9 cellular contexts compared by ENCODE assay signal in the genomic region with DNA sequence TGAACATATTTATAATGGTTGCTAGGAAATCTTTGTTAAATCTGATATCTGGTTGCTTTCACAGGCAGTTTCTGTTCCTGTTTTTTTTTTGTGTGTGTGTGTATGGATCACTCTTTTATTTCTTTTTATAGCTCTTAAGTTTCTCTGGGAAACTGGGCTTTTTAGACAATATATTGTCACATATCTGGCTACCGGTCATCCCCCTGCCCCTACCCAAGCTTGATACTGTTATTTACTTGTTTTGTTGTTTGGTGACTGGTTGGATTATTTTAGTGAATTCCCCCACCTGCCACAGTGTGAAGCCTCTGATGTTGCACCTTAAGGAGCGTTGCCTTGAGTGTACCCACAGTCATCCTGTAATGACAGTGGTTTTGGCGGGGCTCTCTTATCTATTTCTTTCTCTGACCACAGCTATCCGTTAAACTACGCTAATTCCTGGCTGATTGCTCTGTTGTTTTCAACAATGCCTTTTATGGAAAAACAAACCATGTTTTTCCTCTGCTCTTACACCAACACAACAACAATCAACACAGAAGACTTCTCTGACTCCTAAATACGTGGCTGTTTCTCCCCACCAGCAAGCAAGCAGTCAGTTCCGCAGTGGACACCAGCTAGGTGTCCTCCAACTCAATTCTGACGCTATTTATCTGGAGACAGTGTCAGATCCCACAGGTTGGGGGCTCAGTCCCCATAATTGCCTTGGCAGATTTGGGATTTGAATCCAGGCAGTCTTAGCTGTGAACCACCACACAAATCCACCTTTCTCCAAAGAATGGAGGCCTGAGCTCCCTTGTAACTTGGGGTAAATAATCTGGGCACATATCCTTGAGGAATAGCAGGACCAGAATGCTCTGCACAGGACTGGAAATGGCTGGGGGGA. TPM values are rescaled to one million over a fixed set of nuclear protein-coding genes. Genes with fewer than 3 reads are reported as not detected.
DNase-seq lines count a peak whose midpoint lies in the region; ATAC-seq, FAIRE-seq and TF ChIP-seq lines count a peak whose summit lies in the region.
"Had no signal": no experiment of that assay in that cellular context is flagged by ENCODE, and none has a peak within 500 bp of the region (broad histone marks: within the 10 kb centered on the region; RNA-seq: fewer than 3 reads in every experiment).

No MANE protein-coding gene starts in this region.

- POLR2A ChIA-PET in A549 (lab: Yijun Ruan, JAX), result no interaction called here

- H3K9me3 ChIP-seq in A549, result no peaks in the 10 kb centered on the region
- H3K9me3 ChIP-seq in colonic mucosa, result no peaks in the 10 kb centered on the region
- H3K9me3 ChIP-seq in thyroid gland, result no peaks in the 10 kb centered on the region

- no peak overlapping the region for H3K9ac ChIP-seq in colonic mucosa (ENCODE audit: low read depth in 2 of 2, low read length in 2 of 2)

- H3K4me1 ChIP-seq in A549 (peaks cover 73% of the 10 kb centered on the region), colonic mucosa (no peaks in the 10 kb centered on the region), thyroid gland (peaks cover 52 to 62% of the 10 kb centered on the region in 2 donors)

- 91% methylated on average over 8 of the region's 8 CpGs for WGBS in A549 (ENCODE audit: missing lambda C conversion rate)
- WGBS in thyroid gland, 2 donors, result 83 to 89% methylated on average over 8 of the region's 8 CpGs

- no peak for ATAC-seq in A549
- no peak for ATAC-seq in HG03469 (IDR thresholded peaks at IDR 0.05; ENCODE audit: unreplicated experiment)
- ATAC-seq in GM21528 (IDR thresholded peaks at IDR 0.05; ENCODE audit: low FRiP score, unreplicated experiment), result no peak

- TF ChIP-seq CTCF in A549 (IDR thresholded peaks at IDR 0.05) (no peak), GM20000 (IDR thresholded peaks at IDR 0.05; ENCODE audit: extremely low read depth, missing control alignments) (no peak), colonic mucosa (IDR thresholded peaks at IDR 0.05) (no peak), thyroid gland (IDR thresholded peaks at IDR 0.05) (no peak)

- intact Hi-C loops in colonic mucosa (cut with DNase I) (no loop called here), thyroid gland (cut with DNase I) (no loop called here)

- no peak for FAIRE-seq in A549 (lab: Jason Lieb, UNC)

- H3K4me3 ChIP-seq in A549 (no peak overlapping the region), colonic mucosa (no peak overlapping the region), thyroid gland (replicated peaks in 1 of 3) (no peak overlapping the region)

- TF ChIP-seq POLR2A in A549 (IDR thresholded peaks at IDR 0.05; ENCODE audit: low read length) (no peak), thyroid gland (IDR thresholded peaks at IDR 0.05) (no peak)

- DNase-seq in A549 (ENCODE audit: low read depth in 1 of 2, low spot score in 1 of 2), result no peak
- peak; percentile 47 for DNase-seq in GM20000 (ENCODE audit: low spot score)
- DNase-seq in MV-4-11 (lab: John Stamatoyannopoulos, UW), result peak; percentile 87
- no peak for DNase-seq in colonic mucosa
- DNase-seq in thyroid gland, result no peak
- no peak for DNase-seq in NCI-H187 (lab: John Stamatoyannopoulos, UW)

- H3K27me3 ChIP-seq in colonic mucosa, result no peaks in the 10 kb centered on the region
- H3K27me3 ChIP-seq in thyroid gland, result no peaks in the 10 kb centered on the region

- TF ChIP-seq EP300 in A549 (IDR thresholded peaks at IDR 0.05), result no peak

- no peak for TF ChIP-seq RAD21 in A549 (conservative IDR thresholded peaks at IDR 0.05 in 1 of 2, IDR thresholded peaks at IDR 0.05 in 1 of 2)

- H3K4me2 ChIP-seq in A549, result peak overlapping the region; percentile 61

- peak overlapping the region; percentile 84 for H3K27ac ChIP-seq in A549
- H3K27ac ChIP-seq in colonic mucosa, result peak overlapping the region; percentile 29
- peak overlapping the region; percentile 98 to 100 (median 100) for H3K27ac ChIP-seq in thyroid gland

- CTCF ChIA-PET in A549 (lab: Yijun Ruan, JAX), result interaction anchor here (0.9 to 14.6 kb wide), 15 partner anchors 10 to 122 kb away, joined by 3 to 241 read pairs (median 15); a partner anchor contains a TSS

- H3K36me3 ChIP-seq in colonic mucosa, result no peaks in the 10 kb centered on the region
- H3K36me3 ChIP-seq in thyroid gland, result no peaks in the 10 kb centered on the region

TF ChIP-seq in A549, 52 proteins besides CTCF, POLR2A, EP300 and RAD21:
- TF ChIP-seq MAFK (IDR thresholded peaks at IDR 0.05; ENCODE audit: partially characterized antibody) (no peak), HDAC2 (IDR thresholded peaks at IDR 0.05) (no peak), MYC (IDR thresholded peaks at IDR 0.05; ENCODE audit: borderline replicate concordance, low read length) (no peak), HOXB5 (CRISPR knock-in tag; IDR thresholded peaks at IDR 0.05) (no peak), RCOR1 (IDR thresholded peaks at IDR 0.05; ENCODE audit: low read depth, low read length) (no peak)
- TF ChIP-seq, protein P1, sequence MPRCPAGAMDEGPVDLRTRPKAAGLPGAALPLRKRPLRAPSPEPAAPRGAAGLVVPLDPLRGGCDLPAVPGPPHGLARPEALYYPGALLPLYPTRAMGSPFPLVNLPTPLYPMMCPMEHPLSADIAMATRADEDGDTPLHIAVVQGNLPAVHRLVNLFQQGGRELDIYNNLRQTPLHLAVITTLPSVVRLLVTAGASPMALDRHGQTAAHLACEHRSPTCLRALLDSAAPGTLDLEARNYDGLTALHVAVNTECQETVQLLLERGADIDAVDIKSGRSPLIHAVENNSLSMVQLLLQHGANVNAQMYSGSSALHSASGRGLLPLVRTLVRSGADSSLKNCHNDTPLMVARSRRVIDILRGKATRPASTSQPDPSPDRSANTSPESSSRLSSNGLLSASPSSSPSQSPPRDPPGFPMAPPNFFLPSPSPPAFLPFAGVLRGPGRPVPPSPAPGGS (IDR thresholded peaks at IDR 0.05), result no peak
- TF ChIP-seq, protein P2, sequence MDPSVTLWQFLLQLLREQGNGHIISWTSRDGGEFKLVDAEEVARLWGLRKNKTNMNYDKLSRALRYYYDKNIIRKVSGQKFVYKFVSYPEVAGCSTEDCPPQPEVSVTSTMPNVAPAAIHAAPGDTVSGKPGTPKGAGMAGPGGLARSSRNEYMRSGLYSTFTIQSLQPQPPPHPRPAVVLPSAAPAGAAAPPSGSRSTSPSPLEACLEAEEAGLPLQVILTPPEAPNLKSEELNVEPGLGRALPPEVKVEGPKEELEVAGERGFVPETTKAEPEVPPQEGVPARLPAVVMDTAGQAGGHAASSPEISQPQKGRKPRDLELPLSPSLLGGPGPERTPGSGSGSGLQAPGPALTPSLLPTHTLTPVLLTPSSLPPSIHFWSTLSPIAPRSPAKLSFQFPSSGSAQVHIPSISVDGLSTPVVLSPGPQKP (IDR thresholded peaks at IDR 0.05; ENCODE audit: low read depth, low read length), result no peak

RNA-seq across cellular contexts. Expression of a gene that starts 10.9 kb away (rescaled TPM):
- polyA plus RNA-seq in A549 (2011; rRNA removed), result not detected in 2 replicates
- not detected in 2 replicates for polyA plus RNA-seq in A549 (2012; cell fraction: cytosol; rRNA removed)
- 0.12 and 0.15 TPM in 2 replicates for polyA plus RNA-seq in A549 (2012; cell fraction: nucleus; rRNA removed)
- not detected in 3 replicates for polyA plus RNA-seq in A549 (2017; fragmentation: RNase III; extraction: RNeasy Plus Mini Kit Qiagen cat#74134 plus additional on column Dnase treatment)
- polyA minus RNA-seq in A549 (2011; rRNA and poly(A)+ RNA removed), result not detected in 2 replicates
- 1 to 10 TPM in 1 of 2 donors, under 1 TPM in 1; 0.32 to 4.7 TPM for total RNA-seq in colonic mucosa
- 1 to 10 TPM in 1 of 4 donors, under 1 TPM in 2, not detected in 1; 0.22 to 3.6 (median 0.63) TPM for total RNA-seq in thyroid gland
- total RNA-seq: neural crest cell had no signal

RNA-seq across cellular contexts. Expression of a gene that starts 37.0 kb away (rescaled TPM):
- polyA plus RNA-seq in A549 (2011; rRNA removed) (not detected in 2 replicates), A549 (2017; fragmentation: RNase III; extraction: RNeasy Plus Mini Kit Qiagen cat#74134 plus additional on column Dnase treatment) (0.08 TPM in 1 of 3 replicates, not detected in the others)
- polyA plus RNA-seq in A549 (2012; cell fraction: cytosol; rRNA removed), result 0.01 TPM in 1 of 2 replicates, not detected in the other
- polyA plus RNA-seq in A549 (2012; cell fraction: nucleus; rRNA removed), result not detected in 2 replicates
- polyA minus RNA-seq in A549 (2011; rRNA and poly(A)+ RNA removed), result not detected in 2 replicates
- total RNA-seq in colonic mucosa (10 to 100 TPM in 1 of 2 donors, under 1 TPM in 1; 0.29 to 17.3 TPM), thyroid gland (100 to 1,000 TPM in 2 of 4 donors, 10 to 100 TPM in 2; 24.8 to 323 (median 116) TPM)
- total RNA-seq: neural crest cell had no signal

RNA-seq across cellular contexts. Expression of a gene that starts 48.8 kb away (rescaled TPM):
- polyA plus RNA-seq in A549 (2011; rRNA removed) (1.8 and 2.6 TPM in 2 replicates), A549 (2017; fragmentation: RNase III; extraction: RNeasy Plus Mini Kit Qiagen cat#74134 plus additional on column Dnase treatment) (11.1 to 20.7 TPM (median 20.0 TPM) in 3 replicates)
- polyA plus RNA-seq in A549 (2012; cell fraction: cytosol; rRNA removed), result 13.2 and 22.4 TPM in 2 replicates
- 19.3 and 20.6 TPM in 2 replicates for polyA plus RNA-seq in A549 (2012; cell fraction: nucleus; rRNA removed)
- 2.4 and 3.4 TPM in 2 replicates for polyA minus RNA-seq in A549 (2011; rRNA and poly(A)+ RNA removed)
- total RNA-seq in colonic mucosa (1 to 10 TPM; 2.5 TPM), thyroid gland (100 to 1,000 TPM in 2 of 4 donors, 10 to 100 TPM in 2; 82.8 to 260 (median 167) TPM)

Comparison
In these comparisons a context has a peak if more than half of its experiments do, and no peak if none do; other contexts are left out.
1. DNase-seq: peak in GM20000 (single experiment) and MV-4-11 (single experiment); none in A549 (0 of 2), colonic mucosa (single experiment), thyroid gland (0 of 2) and NCI-H187 (0 of 2).
2. H3K27ac ChIP-seq: peak in every context shown above with its lines; median percentile 100 in thyroid gland; 84 in A549; 29 in colonic mucosa.
3. RNA of a gene that starts 48.8 kb away (total RNA-seq): 82.8 to 260 TPM in thyroid gland; 2.5 TPM in colonic mucosa; every median in the first group is over 10 times any median in the second.